ENCODE assay signal across 20 cellular contexts in genomic region chrX:46260502-46260901, GRCh38.
A peak's percentile ranks its signal among the peaks of the same experiment; 100 is the strongest.
DNase-seq lines count a peak whose midpoint lies in the region; ATAC-seq and TF ChIP-seq lines count a peak whose summit lies in the region.
"Had no signal": no experiment of that assay in that cellular context is flagged by ENCODE, and none has a peak within 500 bp of the region (broad histone marks: within the 10 kb centered on the region; RNA-seq: fewer than 3 reads in every experiment).

No MANE protein-coding gene starts in this region.

- no peak overlapping the region for H3K14ac ChIP-seq in mesenchymal stem cell (ENCODE audit: low read length in 2 of 2)

- H3K27ac Mint-ChIP-seq in activated CD8-positive, alpha-beta memory T cell treated with anti-CD3 and anti-CD28 coated beads, Interleukin-2, amount 10 ng/mL, durations not matched to agents 7 days and 5 days: no peak overlapping the region
- H3K27ac Mint-ChIP-seq: activated naive CD8-positive, alpha-beta T cell treated with anti-CD3 and anti-CD28 coated beads, Interleukin-2, amount 50 U/mL, for 24 hours; immature natural killer cell; T-helper 2 cell treated with Interferon-gamma antibody and Interleukin-4, amounts not matched to agents 5 μg/mL and 100 μg/mL, for 36 hours had no signal

- no peak overlapping the region for H2BK120ac ChIP-seq in mesenchymal stem cell (ENCODE audit: low read depth, low read length)

- H3K9ac ChIP-seq in adipocyte (ENCODE audit: low read length) (no peak overlapping the region), mesenchymal stem cell (ENCODE audit: low read length) (no peak overlapping the region)

- H3K79me1 ChIP-seq in mesenchymal stem cell (replicated peaks; ENCODE audit: low read length, poor library complexity, severe bottlenecking): no peaks in the 10 kb centered on the region

- no peak overlapping the region for H3K18ac ChIP-seq in mesenchymal stem cell (ENCODE audit: low read depth in 1 of 2, low read length in 2 of 2)

- WGBS in mesenchymal stem cell: 100% methylated on average over 1 of the region's 1 CpG

- H2BK5ac ChIP-seq in mesenchymal stem cell (ENCODE audit: low read depth, low read length, poor library complexity, severe bottlenecking): no peak overlapping the region

- TF ChIP-seq CTCF in foreskin keratinocyte (conservative IDR thresholded peaks at IDR 0.05) (peak; percentile 35), upper lobe of right lung (IDR thresholded peaks at IDR 0.05) (no peak)

- DNase-seq in adipocyte (ENCODE audit: low read depth) (peak; percentile 27), foreskin keratinocyte (peak; percentile 96 to 98), upper lobe of right lung (no peak), mesenchymal stem cell (no peak), left lobe of liver (ENCODE audit: low spot score) (no peak), HEK293T (ENCODE audit: extremely low spot score) (no peak)
- no peak for DNase-seq in activated CD8-positive, alpha-beta memory T cell treated with anti-CD3 and anti-CD28 coated beads, Interleukin-2, amount 10 ng/mL, durations not matched to agents 7 days and 5 days
- DNase-seq: activated CD8-positive, alpha-beta memory T cell treated with anti-CD3 and anti-CD28 coated beads, Interleukin-2, amount 50 U/mL, for 4 hours; activated gamma-delta T cell; activated naive CD8-positive, alpha-beta T cell treated with anti-CD3 and anti-CD28 coated beads, Interleukin-2, amount 50 U/mL, for 24 hours; CD4-positive, alpha-beta memory T cell; cortex of kidney; immature natural killer cell; NCI-H2171 treated with DMSO at 0.1 percent for 48 hours; NCI-H526 had no signal

- H3K27me3 ChIP-seq in adipocyte (replicated peaks; ENCODE audit: control insufficient read depth, insufficient read depth, low read length): peaks cover 19% of the 10 kb centered on the region
- H3K27me3 ChIP-seq in foreskin keratinocyte: no peaks in the 10 kb centered on the region
- no peaks in the 10 kb centered on the region for H3K27me3 ChIP-seq in upper lobe of right lung
- H3K27me3 ChIP-seq in mesenchymal stem cell (ENCODE audit: control insufficient read depth in 1 of 2, insufficient read depth in 1 of 2, low read length in 2 of 2): peaks cover 0 to 16% of the 10 kb centered on the region in 2 experiments

- no peak overlapping the region for H3K23ac ChIP-seq in mesenchymal stem cell (ENCODE audit: low read length in 2 of 2)

- TF ChIP-seq EP300 in Ishikawa (IDR thresholded peaks at IDR 0.05; ENCODE audit: borderline replicate concordance): peak; percentile 57; the same call in 1 of the 2 replicates

- ATAC-seq in foreskin keratinocyte: peak; percentile 91
- peak; percentile 54 for ATAC-seq in upper lobe of right lung
- ATAC-seq in left lobe of liver: no peak
- ATAC-seq in activated CD8-positive, alpha-beta memory T cell treated with anti-CD3 and anti-CD28 coated beads, Interleukin-2, amount 10 ng/mL, durations not matched to agents 7 days and 5 days: no peak
- ATAC-seq: activated naive CD8-positive, alpha-beta T cell treated with anti-CD3 and anti-CD28 coated beads, Interleukin-2, amount 50 U/mL, for 24 hours; SK-N-SH treated with all-trans-retinoic acid at 6 μM for 48 hours had no signal

- POLR2A ChIA-PET in HEK293T (lab: Yijun Ruan, JAX): no interaction called here

- no peak overlapping the region for H4K91ac ChIP-seq in mesenchymal stem cell (ENCODE audit: low read length)

- no peak overlapping the region for H2BK12ac ChIP-seq in mesenchymal stem cell (ENCODE audit: low read length in 2 of 2)

- H2AK5ac ChIP-seq in mesenchymal stem cell (ENCODE audit: low read length, severe bottlenecking): no peak overlapping the region

- H4K8ac ChIP-seq in mesenchymal stem cell (ENCODE audit: low read length): no peak overlapping the region

- no peak overlapping the region for H2AFZ ChIP-seq in mesenchymal stem cell (ENCODE audit: low read depth, low read length)

- no peaks in the 10 kb centered on the region for H3K36me3 ChIP-seq in adipocyte (ENCODE audit: control insufficient read depth, insufficient read depth, low read length, severe bottlenecking)
- no peaks in the 10 kb centered on the region for H3K36me3 ChIP-seq in upper lobe of right lung
- H3K36me3 ChIP-seq in mesenchymal stem cell (ENCODE audit: control insufficient read depth in 1 of 2, insufficient read depth in 2 of 2, low read depth in 1 of 2, low read length in 2 of 2): no peaks in the 10 kb centered on the region
- H3K36me3 ChIP-seq: prostate gland had no signal

- no peaks in the 10 kb centered on the region for H3K36me3 Mint-ChIP-seq in activated CD8-positive, alpha-beta memory T cell treated with anti-CD3 and anti-CD28 coated beads, Interleukin-2, amount 10 ng/mL, durations not matched to agents 7 days and 5 days
- H3K36me3 Mint-ChIP-seq: CD4-positive, alpha-beta memory T cell; immature natural killer cell had no signal

- H3K4me1 Mint-ChIP-seq in activated CD8-positive, alpha-beta memory T cell treated with anti-CD3 and anti-CD28 coated beads, Interleukin-2, amount 10 ng/mL, durations not matched to agents 7 days and 5 days: no peaks in the 10 kb centered on the region
- H3K4me1 Mint-ChIP-seq: immature natural killer cell had no signal

- no peaks in the 10 kb centered on the region for H3K9me3 ChIP-seq in adipocyte (ENCODE audit: control insufficient read depth, low read length)
- H3K9me3 ChIP-seq in upper lobe of right lung: no peaks in the 10 kb centered on the region
- no peaks in the 10 kb centered on the region for H3K9me3 ChIP-seq in mesenchymal stem cell (ENCODE audit: control insufficient read depth, low read length)
- H3K9me3 ChIP-seq: prostate gland had no signal

- no peaks in the 10 kb centered on the region for H3K4me1 ChIP-seq in adipocyte (ENCODE audit: control insufficient read depth, insufficient read depth, low read length)
- peaks cover 51% of the 10 kb centered on the region for H3K4me1 ChIP-seq in foreskin keratinocyte
- no peaks in the 10 kb centered on the region for H3K4me1 ChIP-seq in upper lobe of right lung
- no peaks in the 10 kb centered on the region for H3K4me1 ChIP-seq in mesenchymal stem cell (ENCODE audit: control insufficient read depth, insufficient read depth, low read depth, low read length)
- H3K4me1 ChIP-seq: prostate gland had no signal

- no peak for TF ChIP-seq RAD21 in Ishikawa (IDR thresholded peaks at IDR 0.05; ENCODE audit: low read depth)

- H3K9me3 Mint-ChIP-seq in activated CD8-positive, alpha-beta memory T cell treated with anti-CD3 and anti-CD28 coated beads, Interleukin-2, amount 10 ng/mL, durations not matched to agents 7 days and 5 days (ENCODE audit: low read depth): no peaks in the 10 kb centered on the region
- H3K9me3 Mint-ChIP-seq: activated naive CD8-positive, alpha-beta T cell treated with anti-CD3 and anti-CD28 coated beads, Interleukin-2, amount 50 U/mL, for 24 hours; CD4-positive, alpha-beta memory T cell; T-helper 2 cell treated with Interferon-gamma antibody and Interleukin-4, amounts not matched to agents 5 μg/mL and 100 μg/mL, for 36 hours had no signal

- no peak overlapping the region for H3K4ac ChIP-seq in mesenchymal stem cell (ENCODE audit: low read depth in 1 of 2, low read length in 2 of 2)

- H3K4me3 ChIP-seq in adipocyte (ENCODE audit: low read length): no peak overlapping the region
- H3K4me3 ChIP-seq in upper lobe of right lung: no peak overlapping the region
- no peak overlapping the region for H3K4me3 ChIP-seq in mesenchymal stem cell (ENCODE audit: insufficient read depth in 1 of 2, low read depth in 1 of 2, low read length in 2 of 2)
- H3K4me3 ChIP-seq: lung, prostate gland had no signal

- CTCF ChIA-PET in HEK293T (lab: Yijun Ruan, JAX): no interaction called here
- CTCF ChIA-PET in activated CD8-positive, alpha-beta memory T cell treated with anti-CD3 and anti-CD28 coated beads, Interleukin-2, amount 10 ng/mL, durations not matched to agents 7 days and 5 days (lab: Charles Lee): interaction anchor here (1.6 kb wide), 1 partner anchor 19 kb away, joined by 3 read pairs; no protein-coding TSS in a partner anchor

- no peaks in the 10 kb centered on the region for H3K27me3 Mint-ChIP-seq in activated CD8-positive, alpha-beta memory T cell treated with anti-CD3 and anti-CD28 coated beads, Interleukin-2, amount 10 ng/mL, durations not matched to agents 7 days and 5 days
- H3K27me3 Mint-ChIP-seq: activated naive CD8-positive, alpha-beta T cell treated with anti-CD3 and anti-CD28 coated beads, Interleukin-2, amount 50 U/mL, for 24 hours; CD4-positive, alpha-beta memory T cell had no signal

- H2BK15ac ChIP-seq in mesenchymal stem cell (ENCODE audit: low read depth, poor library complexity, severe bottlenecking): no peak overlapping the region

- H3K4me2 ChIP-seq in mesenchymal stem cell (ENCODE audit: low read length, poor library complexity, severe bottlenecking): no peak overlapping the region

- intact Hi-C loops in upper lobe of right lung (cut with DNase I): no loop called here

- H3K4me3 Mint-ChIP-seq in activated CD8-positive, alpha-beta memory T cell treated with anti-CD3 and anti-CD28 coated beads, Interleukin-2, amount 10 ng/mL, durations not matched to agents 7 days and 5 days: no peak overlapping the region
- H3K4me3 Mint-ChIP-seq: activated naive CD8-positive, alpha-beta T cell treated with anti-CD3 and anti-CD28 coated beads, Interleukin-2, amount 50 U/mL, for 24 hours; CD4-positive, alpha-beta memory T cell; immature natural killer cell; T-helper 2 cell treated with Interferon-gamma antibody and Interleukin-4, amounts not matched to agents 5 μg/mL and 100 μg/mL, for 36 hours had no signal

- H3K27ac ChIP-seq in foreskin keratinocyte (peak overlapping the region; percentile 96), upper lobe of right lung (no peak overlapping the region), mesenchymal stem cell (ENCODE audit: low read length, poor library complexity, severe bottlenecking) (no peak overlapping the region)
- H3K27ac ChIP-seq: prostate gland had no signal

TF ChIP-seq in Ishikawa, 13 proteins besides CTCF, POLR2A, EP300 and RAD21 (continues in another document):
- TF ChIP-seq TCF12 (IDR thresholded peaks at IDR 0.05; ENCODE audit: low read depth) (peak; percentile 55; the same call in 1 of the 2 replicates), TEAD4 (IDR thresholded peaks at IDR 0.05) (peak; percentile 67), FOXM1 (IDR thresholded peaks at IDR 0.05; ENCODE audit: borderline replicate concordance, low read depth) (0 out of 2 replicates have a peak, but pooled peaks have one; percentile 6), CREB1 (IDR thresholded peaks at IDR 0.05; ENCODE audit: low read depth) (no peak), TAF1 (IDR thresholded peaks at IDR 0.05; ENCODE audit: low read depth) (no peak), CEBPB (IDR thresholded peaks at IDR 0.05) (no peak)

TF ChIP-seq in HEK293T, 16 proteins besides CTCF, POLR2A, EP300 and RAD21 (continues in another document):
- no peak for TF ChIP-seq FOXM1 (IDR thresholded peaks at IDR 0.05; ENCODE audit: borderline replicate concordance)
- no peak for TF ChIP-seq ZNF384 (IDR thresholded peaks at IDR 0.05)

Comparison
In these comparisons a context has a peak if more than half of its experiments do, and no peak if none do; other contexts are left out.
1. DNase-seq: peak in adipocyte (single experiment) and foreskin keratinocyte (2 of 2); none in upper lobe of right lung (single experiment), mesenchymal stem cell (single experiment), left lobe of liver (single experiment), HEK293T (single experiment) and activated CD8-positive, alpha-beta memory T cell treated with anti-CD3 and anti-CD28 coated beads, Interleukin-2, amount 10 ng/mL, durations not matched to agents 7 days and 5 days (single experiment).
2. ATAC-seq: peak in foreskin keratinocyte (single experiment) and upper lobe of right lung (single experiment); none in left lobe of liver (single experiment) and activated CD8-positive, alpha-beta memory T cell treated with anti-CD3 and anti-CD28 coated beads, Interleukin-2, amount 10 ng/mL, durations not matched to agents 7 days and 5 days (single experiment).